Comparison of ENCODE assay signal across 22 cellular contexts in the genomic region with DNA sequence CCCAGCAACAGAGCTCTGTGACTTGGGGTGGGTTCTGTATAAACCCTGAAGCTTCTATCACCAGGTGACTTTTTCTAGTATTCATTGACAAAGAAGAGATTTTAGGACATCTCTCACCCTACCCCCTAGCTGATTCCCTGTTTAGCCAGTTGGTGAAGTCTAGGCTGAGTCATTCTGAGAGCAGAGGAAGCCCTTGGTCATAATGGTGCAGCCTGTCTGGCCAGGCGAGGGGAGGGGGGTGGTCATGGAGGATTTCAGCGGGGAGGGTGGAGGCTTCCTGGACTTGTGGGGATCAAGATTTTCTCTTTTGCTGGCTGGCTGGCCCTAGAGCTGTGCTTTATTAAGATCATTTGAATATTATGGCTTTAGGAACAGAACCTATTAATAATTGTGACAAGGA.
"Had no signal": no experiment of that assay in that cellular context is flagged by ENCODE, and none has a peak within 500 bp of the region (broad histone marks: within the 10 kb centered on the region; RNA-seq: fewer than 3 reads in every experiment).

No MANE protein-coding gene starts in this region.

- DNase-seq: activated CD4-positive, alpha-beta T cell treated with anti-CD3 and anti-CD28 coated beads, Interleukin-2, amount 10 ng/mL, durations not matched to agents 7 days and 5 days; activated CD4-positive, CD25-positive, alpha-beta regulatory T cell treated with anti-CD3 and anti-CD28 coated beads, Interleukin-2, amount 50 U/mL, for 72 hours; activated CD8-positive, alpha-beta memory T cell treated with anti-CD3 and anti-CD28 coated beads, Interleukin-2, amount 10 ng/mL, durations not matched to agents 7 days and 5 days; activated CD8-positive, alpha-beta T cell treated with anti-CD3 and anti-CD28 coated beads for 36 hours; activated effector memory CD4-positive, alpha-beta T cell treated with anti-CD3 and anti-CD28 coated beads, Interleukin-2, amount 50 U/mL, for 16 hours; activated naive CD4-positive, alpha-beta T cell treated with anti-CD3 and anti-CD28 coated beads, Interleukin-2, amount 10 ng/mL, durations not matched to agents 7 days and 5 days; activated T-cell treated with anti-CD3 and anti-CD28 coated beads for 4 hours; amygdala; effector CD4-positive, alpha-beta T cell; esophagus squamous epithelium; gastrocnemius medialis; hypothalamus; occipital lobe; stimulated activated CD4-positive, alpha-beta T cell treated with anti-CD3 and anti-CD28 coated beads, Interleukin-15, amount 100 ng/mL, for 24 hours; stimulated activated CD4-positive, alpha-beta T cell treated with anti-CD3 and anti-CD28 coated beads, Interleukin-2, amount 100 ng/mL, for 48 hours; stimulated activated naive CD4-positive, alpha-beta T cell; testis; trophoblast cell had no signal

- H3K4me1 ChIP-seq: esophagus squamous epithelium, vagina had no signal

- H3K4me3 ChIP-seq: esophagus squamous epithelium, gastrocnemius medialis, smooth muscle cell, testis, vagina had no signal

- H3K4me2 ChIP-seq: smooth muscle cell had no signal

- H3K27ac ChIP-seq: esophagus squamous epithelium, gastrocnemius medialis, testis, vagina, VCaP had no signal

- ATAC-seq: activated CD8-positive, alpha-beta memory T cell treated with anti-CD3 and anti-CD28 coated beads, Interleukin-2, amount 10 ng/mL, durations not matched to agents 7 days and 5 days; activated CD8-positive, alpha-beta T cell treated with anti-CD3 and anti-CD28 coated beads for 36 hours; gastrocnemius medialis; sciatic nerve had no signal

- H3K36me3 ChIP-seq: esophagus squamous epithelium, gastrocnemius medialis, vagina had no signal

- H3K27me3 ChIP-seq: gastrocnemius medialis, testis had no signal

- H3K9me3 ChIP-seq: esophagus squamous epithelium, gastrocnemius medialis, testis, vagina had no signal
